Comparison of ENCODE assay signal across 8 cellular contexts in the genomic region with DNA sequence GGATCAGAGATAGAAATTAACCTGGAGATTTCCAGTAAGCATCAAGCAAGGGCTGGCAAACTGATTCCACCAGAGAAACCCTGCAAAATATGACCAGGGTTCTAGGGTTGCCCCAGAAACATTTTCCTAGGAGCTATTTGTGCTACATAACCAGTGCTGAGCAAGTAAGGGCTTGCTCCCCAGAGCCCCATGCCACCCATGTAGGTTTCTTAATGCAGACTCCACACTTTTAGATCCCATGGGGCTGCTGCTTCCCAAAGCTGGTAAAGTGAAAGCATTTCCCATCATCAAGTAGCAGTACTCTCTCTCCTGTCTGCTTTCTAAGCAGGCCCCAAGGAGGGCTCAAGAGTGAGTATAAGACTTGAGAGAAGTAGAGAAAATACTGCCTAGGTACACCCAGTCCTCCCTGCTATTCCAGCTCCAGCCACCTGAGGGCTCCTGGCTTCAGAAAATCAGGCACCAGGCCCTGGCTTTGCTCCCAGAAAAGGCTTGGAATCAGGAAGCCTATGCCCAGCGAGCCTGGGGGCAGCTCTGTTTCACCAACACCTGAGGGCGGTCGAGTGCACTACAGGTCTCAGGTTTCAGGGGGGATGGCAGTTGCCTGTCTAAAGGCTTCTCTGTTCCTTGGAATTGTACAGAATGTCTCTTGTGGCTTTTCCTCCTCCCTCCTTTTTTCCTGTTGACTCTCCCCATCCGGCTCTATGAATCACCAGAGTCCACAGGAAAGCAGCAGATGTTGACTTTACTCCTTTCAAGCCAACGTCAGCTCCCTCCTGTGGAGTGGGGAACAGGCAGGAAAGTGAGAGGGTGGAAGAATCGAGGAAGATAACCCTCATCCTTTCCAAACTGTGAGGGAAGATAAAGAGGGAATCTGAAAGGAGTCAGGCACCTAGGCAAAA. TPM values are rescaled to one million over a fixed set of nuclear protein-coding genes. Genes with fewer than 3 reads are reported as not detected.
DNase-seq lines count a peak whose midpoint lies in the region; ATAC-seq and TF ChIP-seq lines count a peak whose summit lies in the region.

No MANE protein-coding gene starts in this region.

- no peak overlapping the region for H3K4me3 ChIP-seq in CD8-positive, alpha-beta memory T cell (ENCODE audit: low read length)
- H3K4me3 ChIP-seq in endodermal cell (ENCODE audit: low read length), result peak overlapping the region; percentile 69

- H3K36me3 Mint-ChIP-seq in CD8-positive, alpha-beta memory T cell, result peaks cover 0 to 2% (median 2%) of the 10 kb centered on the region in 3 donors
- H3K36me3 Mint-ChIP-seq in activated CD8-positive, alpha-beta memory T cell treated with anti-CD3 and anti-CD28 coated beads, Interleukin-2, amount 10 ng/mL, durations not matched to agents 7 days and 5 days, result no peaks in the 10 kb centered on the region
- no peaks in the 10 kb centered on the region for H3K36me3 Mint-ChIP-seq in endodermal cell (ENCODE audit: low read depth)

- POLR2A ChIA-PET in CD8-positive, alpha-beta memory T cell (lab: Charles Lee), result interaction anchor here (0.6 to 0.7 kb wide), 2 partner anchors 33 to 140 kb away, joined by 4 read pairs; a partner anchor contains a TSS

- WGBS in endodermal cell (ENCODE audit: insufficient coverage in 1 of 2, insufficient read length in 1 of 2), 2 experiments, result 0 to 6% methylated on average over 3 to 6 of the region's 6 CpGs

- H3K4me3 Mint-ChIP-seq in CD8-positive, alpha-beta memory T cell, result no peak overlapping the region
- H3K4me3 Mint-ChIP-seq in activated CD8-positive, alpha-beta memory T cell treated with anti-CD3 and anti-CD28 coated beads, Interleukin-2, amount 10 ng/mL, durations not matched to agents 7 days and 5 days, result no peak overlapping the region
- peak overlapping the region; percentile 43 for H3K4me3 Mint-ChIP-seq in endodermal cell

- peak overlapping the region in 1 of 8 donors; percentile 83 for H3K27ac Mint-ChIP-seq in CD8-positive, alpha-beta memory T cell
- H3K27ac Mint-ChIP-seq in activated CD8-positive, alpha-beta memory T cell treated with anti-CD3 and anti-CD28 coated beads, Interleukin-2, amount 10 ng/mL, durations not matched to agents 7 days and 5 days, result no peak overlapping the region
- peak overlapping the region; percentile 86 for H3K27ac Mint-ChIP-seq in endodermal cell

- CTCF ChIA-PET in CD8-positive, alpha-beta memory T cell (lab: Charles Lee), result interaction anchor here (0.6 to 4.8 kb wide), 21 partner anchors 13 to 146 kb away, joined by 3 to 29 read pairs (median 5); a partner anchor contains a TSS
- CTCF ChIA-PET in activated CD8-positive, alpha-beta memory T cell treated with anti-CD3 and anti-CD28 coated beads, Interleukin-2, amount 10 ng/mL, durations not matched to agents 7 days and 5 days (lab: Charles Lee), result interaction anchor here (0.7 to 4.1 kb wide), 33 partner anchors 10 to 136 kb away, joined by 3 to 31 read pairs (median 5); a partner anchor contains a TSS

- H3K36me3 ChIP-seq in CD8-positive, alpha-beta memory T cell (ENCODE audit: insufficient read depth, low read length), result no peaks in the 10 kb centered on the region
- H3K36me3 ChIP-seq in endodermal cell (ENCODE audit: control insufficient read depth, insufficient read depth, low read length), result no peaks in the 10 kb centered on the region

- no peak overlapping the region for H3K27ac ChIP-seq in CD8-positive, alpha-beta memory T cell (ENCODE audit: low read depth, low read length)
- no peak overlapping the region for H3K27ac ChIP-seq in endodermal cell (ENCODE audit: low read depth, low read length)

- peaks cover 0 to 1% (median under 1%) of the 10 kb centered on the region in 3 donors for H3K4me1 Mint-ChIP-seq in CD8-positive, alpha-beta memory T cell
- peaks cover under 1% of the 10 kb centered on the region for H3K4me1 Mint-ChIP-seq in activated CD8-positive, alpha-beta memory T cell treated with anti-CD3 and anti-CD28 coated beads, Interleukin-2, amount 10 ng/mL, durations not matched to agents 7 days and 5 days
- peaks cover 32% of the 10 kb centered on the region for H3K4me1 Mint-ChIP-seq in endodermal cell

- no peaks in the 10 kb centered on the region for H3K9me3 Mint-ChIP-seq in CD8-positive, alpha-beta memory T cell
- H3K9me3 Mint-ChIP-seq in activated CD8-positive, alpha-beta memory T cell treated with anti-CD3 and anti-CD28 coated beads, Interleukin-2, amount 10 ng/mL, durations not matched to agents 7 days and 5 days (ENCODE audit: low read depth), result no peaks in the 10 kb centered on the region
- no peaks in the 10 kb centered on the region for H3K9me3 Mint-ChIP-seq in endodermal cell

- no peaks in the 10 kb centered on the region for H3K27me3 Mint-ChIP-seq in CD8-positive, alpha-beta memory T cell
- peaks cover 4% of the 10 kb centered on the region for H3K27me3 Mint-ChIP-seq in activated CD8-positive, alpha-beta memory T cell treated with anti-CD3 and anti-CD28 coated beads, Interleukin-2, amount 10 ng/mL, durations not matched to agents 7 days and 5 days
- peaks cover 22% of the 10 kb centered on the region for H3K27me3 Mint-ChIP-seq in endodermal cell (ENCODE audit: insufficient read depth)

- DNase-seq in CD8-positive, alpha-beta memory T cell, result peak in 4 of 5 donors; percentile 6 to 59 (median 32)
- DNase-seq in HS-27A (ENCODE audit: low read depth) (peak; percentile 96), NCI-H774 (lab: John Stamatoyannopoulos, UW) (peak; percentile 91), endodermal cell (peak; percentile 99), lung microvascular endothelial cell (ENCODE audit: low read depth in 2 of 2) (peak; percentile 94 to 97)
- peak; percentile 73 for DNase-seq in activated CD8-positive, alpha-beta memory T cell treated with anti-CD3 and anti-CD28 coated beads, Interleukin-2, amount 10 ng/mL, durations not matched to agents 7 days and 5 days
- DNase-seq in stimulated activated CD4-positive, alpha-beta T cell treated with anti-CD3 and anti-CD28 coated beads, TNF-alpha, amount 100 ng/mL, for 1 hour (ENCODE audit: low read depth in 3 of 3, low spot score in 1 of 3), result peak in 2 of 3 donors; percentile 10 to 45

- no peaks in the 10 kb centered on the region for H3K9me3 ChIP-seq in CD8-positive, alpha-beta memory T cell (ENCODE audit: low read length)
- H3K9me3 ChIP-seq in endodermal cell (ENCODE audit: control insufficient read depth, low read length), result no peaks in the 10 kb centered on the region

- ATAC-seq in activated CD8-positive, alpha-beta memory T cell treated with anti-CD3 and anti-CD28 coated beads, Interleukin-2, amount 10 ng/mL, durations not matched to agents 7 days and 5 days, result peak; percentile 85
- no peak for ATAC-seq in HG03571 (IDR thresholded peaks at IDR 0.05; ENCODE audit: unreplicated experiment)

- H3K27me3 ChIP-seq in CD8-positive, alpha-beta memory T cell (ENCODE audit: insufficient read depth, low read length, poor library complexity, severe bottlenecking), result no peaks in the 10 kb centered on the region
- H3K27me3 ChIP-seq in endodermal cell (ENCODE audit: control insufficient read depth, insufficient read depth, low read length, poor library complexity, severe bottlenecking), result no peaks in the 10 kb centered on the region

- no peak overlapping the region for H3K9ac ChIP-seq in endodermal cell (ENCODE audit: extremely low read depth, low read length, poor library complexity, severe bottlenecking)

- peak; percentile 98 for TF ChIP-seq CTCF in endodermal cell (conservative IDR thresholded peaks at IDR 0.05)

- no peaks in the 10 kb centered on the region for H3K4me1 ChIP-seq in CD8-positive, alpha-beta memory T cell (ENCODE audit: insufficient read depth, low read length)
- H3K4me1 ChIP-seq in endodermal cell (ENCODE audit: control insufficient read depth, insufficient read depth, low read length), result peaks cover 4% of the 10 kb centered on the region

RNA-seq across cellular contexts. Expression of a gene that starts 6.2 kb away (rescaled TPM):
- 1 to 10 TPM in 1 of 2 experiments, under 1 TPM in 1; 0.80 to 1.0 TPM for total RNA-seq in CD8-positive, alpha-beta memory T cell
- polyA plus RNA-seq in CD8-positive, alpha-beta memory T cell, result 1.3 TPM
- 1 to 10 TPM; 1.1 to 1.4 TPM for total RNA-seq in activated CD8-positive, alpha-beta memory T cell treated with anti-CD3 and anti-CD28 coated beads, Interleukin-2, amount 10 ng/mL, durations not matched to agents 7 days and 5 days
- total RNA-seq in endodermal cell (1 to 10 TPM in 1 of 2 donors, under 1 TPM in 1; 0.88 to 1.4 TPM), lung microvascular endothelial cell (under 0.01 and 0.22 TPM in 2 replicates)
- 0.68 TPM for polyA plus RNA-seq in endodermal cell (2013, experiment 1 of 2)
- polyA plus RNA-seq in endodermal cell (2013, experiment 2 of 2), result 0.70 TPM

RNA-seq across cellular contexts. Expression of a gene that starts 18.0 kb away (rescaled TPM):
- total RNA-seq in CD8-positive, alpha-beta memory T cell, result 1 to 10 TPM; 2.2 to 3.4 TPM
- not detected for polyA plus RNA-seq in CD8-positive, alpha-beta memory T cell
- total RNA-seq in activated CD8-positive, alpha-beta memory T cell treated with anti-CD3 and anti-CD28 coated beads, Interleukin-2, amount 10 ng/mL, durations not matched to agents 7 days and 5 days, result 1 to 10 TPM; 1.8 to 2.1 TPM
- total RNA-seq in endodermal cell, result under 1 TPM; 0.18 to 0.33 TPM
- polyA plus RNA-seq in endodermal cell (2013, experiment 1 of 2), result 0.18 TPM
- polyA plus RNA-seq in endodermal cell (2013, experiment 2 of 2), result 0.08 TPM
- 0.79 and 6.1 TPM in 2 replicates for total RNA-seq in lung microvascular endothelial cell

RNA-seq across cellular contexts. Expression of a gene that starts 26.7 kb away (rescaled TPM):
- total RNA-seq in CD8-positive, alpha-beta memory T cell, result 10 to 100 TPM; 42.0 to 43.1 TPM
- polyA plus RNA-seq in CD8-positive, alpha-beta memory T cell, result 46.9 TPM
- 10 to 100 TPM; 27.3 to 36.2 TPM for total RNA-seq in activated CD8-positive, alpha-beta memory T cell treated with anti-CD3 and anti-CD28 coated beads, Interleukin-2, amount 10 ng/mL, durations not matched to agents 7 days and 5 days
- total RNA-seq in endodermal cell, result 10 to 100 TPM; 12.9 to 16.0 TPM
- 18.2 TPM for polyA plus RNA-seq in endodermal cell (2013, experiment 1 of 2)
- 21.8 TPM for polyA plus RNA-seq in endodermal cell (2013, experiment 2 of 2)
- total RNA-seq in lung microvascular endothelial cell, result 24.8 and 31.9 TPM in 2 replicates

RNA-seq across cellular contexts. Expression of a gene that starts 33.0 kb away (rescaled TPM):
- total RNA-seq in CD8-positive, alpha-beta memory T cell, result 10 to 100 TPM; 16.7 to 18.3 TPM
- 21.2 TPM for polyA plus RNA-seq in CD8-positive, alpha-beta memory T cell
- 10 to 100 TPM; 20.3 to 23.6 TPM for total RNA-seq in activated CD8-positive, alpha-beta memory T cell treated with anti-CD3 and anti-CD28 coated beads, Interleukin-2, amount 10 ng/mL, durations not matched to agents 7 days and 5 days
- 10 to 100 TPM; 44.8 to 53.4 TPM for total RNA-seq in endodermal cell
- 45.1 TPM for polyA plus RNA-seq in endodermal cell (2013, experiment 1 of 2)
- 41.6 TPM for polyA plus RNA-seq in endodermal cell (2013, experiment 2 of 2)
- 4.1 and 4.8 TPM in 2 replicates for total RNA-seq in lung microvascular endothelial cell

RNA-seq across cellular contexts. Expression of a gene that starts 35.4 kb away (rescaled TPM):
- total RNA-seq in CD8-positive, alpha-beta memory T cell, result 100 to 1,000 TPM; 387 to 397 TPM
- polyA plus RNA-seq in CD8-positive, alpha-beta memory T cell, result 192 TPM
- 100 to 1,000 TPM; 189 to 249 TPM for total RNA-seq in activated CD8-positive, alpha-beta memory T cell treated with anti-CD3 and anti-CD28 coated beads, Interleukin-2, amount 10 ng/mL, durations not matched to agents 7 days and 5 days
- total RNA-seq in endodermal cell (100 to 1,000 TPM; 299 to 314 TPM), lung microvascular endothelial cell (71.7 and 77.8 TPM in 2 replicates)
- polyA plus RNA-seq in endodermal cell (2013, experiment 1 of 2), result 181 TPM
- polyA plus RNA-seq in endodermal cell (2013, experiment 2 of 2), result 193 TPM

Comparison
In these comparisons a context has a peak if more than half of its experiments do, and no peak if none do; other contexts are left out.
1. DNase-seq: peak in every context shown above with its lines; median percentile 99 in endodermal cell; 96 in HS-27A; 96 in lung microvascular endothelial cell; 91 in NCI-H774; 73 in activated CD8-positive, alpha-beta memory T cell treated with anti-CD3 and anti-CD28 coated beads, Interleukin-2, amount 10 ng/mL, durations not matched to agents 7 days and 5 days; 32 in CD8-positive, alpha-beta memory T cell; 28 in stimulated activated CD4-positive, alpha-beta T cell treated with anti-CD3 and anti-CD28 coated beads, TNF-alpha, amount 100 ng/mL, for 1 hour.